Comparison of ENCODE assay signal across 28 cellular contexts in genomic region chr6:124002377-124003081, GRCh38.
A peak's percentile ranks its signal among the peaks of the same experiment; 100 is the strongest.
DNase-seq lines count a peak whose midpoint lies in the region; ATAC-seq, FAIRE-seq and TF ChIP-seq lines count a peak whose summit lies in the region.
"Had no signal": no experiment of that assay in that cellular context is flagged by ENCODE, and none has a peak within 500 bp of the region (broad histone marks: within the 10 kb centered on the region; RNA-seq: fewer than 3 reads in every experiment).

No MANE protein-coding gene starts in this region.

- no peak overlapping the region for H3K27ac ChIP-seq in RWPE2 (ENCODE audit: poor library complexity, severe bottlenecking)
- H3K27ac ChIP-seq: BLaER1, esophagus muscularis mucosa, parathyroid adenoma, SK-N-MC had no signal

- H3K9me3 ChIP-seq in RWPE2 (ENCODE audit: severe bottlenecking): no peaks in the 10 kb centered on the region
- H3K9me3 ChIP-seq: BLaER1, esophagus muscularis mucosa had no signal

- no peak for TF ChIP-seq POLR2A in erythroblast (IDR thresholded peaks at IDR 0.05; ENCODE audit: low read length)

- H3K4me3 ChIP-seq in RWPE2 (ENCODE audit: severe bottlenecking): no peak overlapping the region
- H3K4me3 ChIP-seq: BLaER1, esophagus muscularis mucosa, SK-N-MC had no signal

- TF ChIP-seq CTCF in RWPE2 (IDR thresholded peaks at IDR 0.05; ENCODE audit: poor library complexity, severe bottlenecking): no peak

- no peak for FAIRE-seq in GM19239 (lab: Jason Lieb, UNC)
- FAIRE-seq: A204.1, H1, HepG2, urothelium cell line had no signal

- H3K4me1 ChIP-seq in RWPE2 (ENCODE audit: insufficient read depth, poor library complexity, severe bottlenecking): no peaks in the 10 kb centered on the region
- H3K4me1 ChIP-seq: parathyroid adenoma had no signal

- H3K27me3 ChIP-seq in RWPE2 (ENCODE audit: insufficient read depth, poor library complexity, severe bottlenecking): no peaks in the 10 kb centered on the region
- H3K27me3 ChIP-seq: BLaER1, esophagus muscularis mucosa had no signal

- intact Hi-C loops in Right ventricle myocardium superior (cut with DNase I): no loop called here

- peak; percentile 72 for DNase-seq in Ammon's horn (ENCODE audit: low spot score)
- no peak for DNase-seq in RWPE2 (ENCODE audit: low spot score)
- DNase-seq in Right ventricle myocardium superior: no peak
- peak; percentile 27 for DNase-seq in non-pigmented ciliary epithelial cell (ENCODE audit: low read depth)
- no peak for DNase-seq in DMS153 (lab: John Stamatoyannopoulos, UW)
- no peak for DNase-seq in GM19239 (ENCODE audit: insufficient read length, low spot score)
- DNase-seq in erythroblast (lab: John Stamatoyannopoulos, UW): no peak
- DNase-seq: activated CD8-positive, alpha-beta memory T cell treated with anti-CD3 and anti-CD28 coated beads for 24 hours; activated naive CD8-positive, alpha-beta T cell treated with anti-CD3 and anti-CD28 coated beads for 36 hours; activated T-cell treated with anti-CD3 and anti-CD28 coated beads, Interleukin-2, amount 50 U/mL, for 72 hours; EL; glutamatergic neuron; naive thymus-derived CD4-positive, alpha-beta T cell; NCI-H1436; NCI-H2171 treated with DMSO at 0.1 percent for 48 hours; NCI-H774; PC-3; T-helper 9 cell had no signal

- ATAC-seq in RWPE2 (ENCODE audit: low read depth) (0 out of 3 replicates have a peak, but pooled peaks have one; percentile 50), Right ventricle myocardium superior (ENCODE audit: poor library complexity) (peak; percentile 98), HG03039 (IDR thresholded peaks at IDR 0.05; ENCODE audit: unreplicated experiment) (no peak)
- ATAC-seq: activated CD4-positive, CD25-positive, alpha-beta regulatory T cell treated with anti-CD3 and anti-CD28 coated beads, Interleukin-2, amount 50 U/mL, for 24 hours; activated T-cell treated with anti-CD3 and anti-CD28 coated beads, Interleukin-2, amount 50 U/mL, for 72 hours; HepG2; naive thymus-derived CD4-positive, alpha-beta T cell; PC-3 had no signal

- H3K36me3 ChIP-seq in RWPE2 (ENCODE audit: low read depth): no peaks in the 10 kb centered on the region
- H3K36me3 ChIP-seq: BLaER1, esophagus muscularis mucosa had no signal

Comparison
In these comparisons a context has a peak if more than half of its experiments do, and no peak if none do; other contexts are left out.
1. DNase-seq: peak in Ammon's horn (single experiment) and non-pigmented ciliary epithelial cell (single experiment); none in RWPE2 (single experiment), Right ventricle myocardium superior (single experiment), DMS153 (single experiment), GM19239 (single experiment) and erythroblast (0 of 2).